In the genomic region with DNA sequence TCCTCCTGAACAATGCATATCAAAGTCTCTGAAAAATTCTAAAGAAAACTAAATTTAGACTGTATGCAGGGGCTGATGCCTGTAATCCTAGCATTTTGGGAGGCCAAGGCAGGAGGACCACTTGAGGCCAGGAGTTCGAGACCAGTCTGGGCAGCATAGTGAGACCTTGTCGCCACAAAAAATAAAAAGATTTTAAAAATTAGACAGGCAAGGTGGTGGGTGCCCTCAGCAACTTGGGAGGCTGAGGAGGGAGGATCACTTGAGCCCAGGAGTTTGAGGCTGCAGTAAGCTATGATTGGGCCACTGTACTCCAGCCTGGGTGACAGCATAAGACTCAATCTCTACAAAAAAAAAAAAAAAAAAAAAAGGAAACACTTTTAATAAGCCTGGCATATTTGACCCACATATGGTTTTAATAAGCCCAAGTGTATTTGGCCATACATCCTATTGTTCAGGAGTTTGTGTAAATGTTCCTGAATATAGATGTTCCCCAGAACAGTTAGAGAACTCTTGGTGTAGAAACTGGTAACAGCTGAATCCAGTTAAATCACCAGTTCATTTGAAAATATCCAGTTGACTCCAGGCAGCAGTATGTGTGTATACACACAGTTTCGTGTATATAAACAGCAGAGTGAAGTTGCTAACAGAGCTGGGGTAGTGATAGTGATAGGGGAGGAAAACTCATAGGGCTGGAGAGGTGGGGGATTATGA, we compare ENCODE assay signal across 12 cellular contexts. TPM values are rescaled to one million over a fixed set of nuclear protein-coding genes. Genes with fewer than 3 reads are reported as not detected.
DNase-seq lines count a peak whose midpoint lies in the region; ATAC-seq and TF ChIP-seq lines count a peak whose summit lies in the region.
"Had no signal": no experiment of that assay in that cellular context is flagged by ENCODE, and none has a peak within 500 bp of the region (broad histone marks: within the 10 kb centered on the region; RNA-seq: fewer than 3 reads in every experiment).

No MANE protein-coding gene starts in this region.

- ATAC-seq in GM21786 (IDR thresholded peaks at IDR 0.05; ENCODE audit: unreplicated experiment), result peak; percentile 14
- ATAC-seq: effector memory CD8-positive, alpha-beta T cell had no signal

- H3K27me3 ChIP-seq in hepatocyte (no peaks in the 10 kb centered on the region), subcutaneous abdominal adipose tissue (ENCODE audit: control insufficient read depth in 5 of 5, insufficient read depth in 4 of 5, low read length in 5 of 5) (no peaks in the 10 kb centered on the region)

- H3K9me3 ChIP-seq in hepatocyte (ENCODE audit: low read depth) (no peaks in the 10 kb centered on the region), subcutaneous abdominal adipose tissue (ENCODE audit: control insufficient read depth in 5 of 5, low read length in 5 of 5) (no peaks in the 10 kb centered on the region)

- H3K27ac ChIP-seq in hepatocyte (peak overlapping the region; percentile 78), subcutaneous abdominal adipose tissue (ENCODE audit: low read depth, low read length) (peak overlapping the region; percentile 68)

- peak overlapping the region; percentile 10 for H3K4me2 ChIP-seq in hepatocyte

- H3K36me3 ChIP-seq in hepatocyte (replicated peaks; ENCODE audit: insufficient read depth, low read depth) (no peaks in the 10 kb centered on the region), subcutaneous abdominal adipose tissue (ENCODE audit: control insufficient read depth in 5 of 5, insufficient read depth in 5 of 5, low read length in 5 of 5) (no peaks in the 10 kb centered on the region)

- no peaks in the 10 kb centered on the region for H4K20me1 ChIP-seq in hepatocyte (ENCODE audit: insufficient read depth, poor library complexity, severe bottlenecking)

- H3K9ac ChIP-seq in subcutaneous abdominal adipose tissue (ENCODE audit: low read length in 5 of 5), result peak overlapping the region in 3 of 5 donors; percentile 11 to 48 (median 28)

- H2AFZ ChIP-seq in hepatocyte, result no peak overlapping the region

- WGBS in hepatocyte (ENCODE audit: low lambda C conversion rate, missing lambda C conversion rate), result 69% methylated on average over 3 of the region's 3 CpGs

- DNase-seq in RPMI7951 (ENCODE audit: low read depth), result peak; percentile 64
- DNase-seq in hepatocyte (ENCODE audit: low spot score), result no peak
- DNase-seq in dedifferentiated amniotic fluid mesenchymal stem cell (ENCODE audit: extremely low spot score), result no peak
- no peak for DNase-seq in stimulated activated CD4-positive, alpha-beta T cell treated with anti-CD3 and anti-CD28 coated beads, Interleukin-4, amount 100 ng/mL, for 4 hours
- no peak for DNase-seq in DMS 273 treated with DMSO at 0.1 percent for 48 hours (lab: John Stamatoyannopoulos, UW)
- DNase-seq: activated CD4-positive, alpha-beta T cell treated with anti-CD3 and anti-CD28 coated beads for 48 hours; effector memory CD8-positive, alpha-beta T cell; occipital lobe; SIG-M5 had no signal

- H3K4me3 ChIP-seq in hepatocyte (no peak overlapping the region), subcutaneous abdominal adipose tissue (ENCODE audit: low read depth in 1 of 5, low read length in 5 of 5) (no peak overlapping the region)

- H3K4me1 ChIP-seq in hepatocyte (ENCODE audit: insufficient read depth), result peaks cover 59% of the 10 kb centered on the region
- peaks cover 0 to 58% (median 28%) of the 10 kb centered on the region in 5 donors for H3K4me1 ChIP-seq in subcutaneous abdominal adipose tissue (ENCODE audit: control insufficient read depth in 5 of 5, insufficient read depth in 5 of 5, low read length in 5 of 5)

- no peaks in the 10 kb centered on the region for H3K79me2 ChIP-seq in hepatocyte

- H3K9me2 ChIP-seq in hepatocyte (replicated peaks; ENCODE audit: insufficient read depth), result no peaks in the 10 kb centered on the region

- TF ChIP-seq CTCF in hepatocyte (IDR thresholded peaks at IDR 0.05; ENCODE audit: poor library complexity), result no peak

RNA-seq across cellular contexts. Expression of gene MMD, which starts 30.3 kb away (rescaled TPM):
- 59.8 and 73.4 TPM in 2 replicates for total RNA-seq in RPMI7951 (2014; rRNA removed; shearing (Covaris generic))
- total RNA-seq in hepatocyte, result 29.5 and 34.7 TPM in 2 replicates
- 19.4 and 26.9 TPM in 2 replicates for polyA plus RNA-seq in hepatocyte

RNA-seq across cellular contexts. Expression of gene SMIM36, which starts 59.3 kb away (rescaled TPM):
- not detected in 2 replicates for total RNA-seq in RPMI7951 (2014; rRNA removed; shearing (Covaris generic))
- total RNA-seq in hepatocyte, result not detected in 2 replicates
- polyA plus RNA-seq in hepatocyte, result not detected in 2 replicates
- total RNA-seq: Daoy, occipital lobe had no signal
